ENCODE assay signal across 24 cellular contexts in the genomic region with DNA sequence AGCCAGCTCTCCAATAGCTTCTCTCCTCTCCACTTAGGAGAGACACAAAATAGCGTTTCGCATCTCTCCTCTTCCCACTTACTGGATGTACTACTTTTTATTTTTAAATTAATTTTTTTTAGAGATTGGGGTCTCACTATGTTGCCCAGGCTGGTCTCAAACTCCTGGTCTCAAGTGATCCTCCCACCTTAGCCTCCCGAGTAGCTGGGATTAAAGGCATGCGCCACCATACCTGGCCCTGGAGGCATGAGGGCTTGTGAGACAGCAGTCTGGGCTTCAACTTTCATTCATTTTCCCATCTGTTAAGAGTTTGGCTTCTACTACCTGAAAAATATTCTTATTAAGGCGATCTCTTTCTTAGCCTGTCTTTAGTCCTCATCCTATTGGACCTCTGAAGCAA. TPM values are rescaled to one million over a fixed set of nuclear protein-coding genes. Genes with fewer than 3 reads are reported as not detected.
A peak's percentile ranks its signal among the peaks of the same experiment; 100 is the strongest.
DNase-seq lines count a peak whose midpoint lies in the region; ATAC-seq, FAIRE-seq and TF ChIP-seq lines count a peak whose summit lies in the region.
"Had no signal": no experiment of that assay in that cellular context is flagged by ENCODE, and none has a peak within 500 bp of the region (broad histone marks: within the 10 kb centered on the region; RNA-seq: fewer than 3 reads in every experiment).

No MANE protein-coding gene starts in this region.

- peak overlapping the region; percentile 92 for H3K27ac Mint-ChIP-seq in T-helper 2 cell treated with Interferon-gamma antibody and Interleukin-4, amounts not matched to agents 5 μg/mL and 100 μg/mL, for 36 hours
- H3K27ac Mint-ChIP-seq in activated naive CD8-positive, alpha-beta T cell, result peak overlapping the region; percentile 96
- H3K27ac Mint-ChIP-seq in stimulated activated memory B cell treated with anti-CD40 and anti-IgM and Interleukin-4, amounts not matched to agents 10 μg/mL and 1 μg/mL and 100 μg/mL, for 72 hours, result peak overlapping the region; percentile 79

- H3K27ac ChIP-seq in left ventricle myocardium inferior (replicated peaks) (peak overlapping the region; percentile 40), heart right ventricle (peak overlapping the region in 3 of 10 donors; percentile 3 to 37 (median 19))
- H3K27ac ChIP-seq: hepatocyte, suprapubic skin had no signal

- H3K4me3 ChIP-seq in left ventricle myocardium inferior (no peak overlapping the region), heart right ventricle (no peak overlapping the region)
- H3K4me3 ChIP-seq: HAP-1, hepatocyte, suprapubic skin had no signal

- no peaks in the 10 kb centered on the region for H3K27me3 ChIP-seq in left ventricle myocardium inferior (ENCODE audit: low read depth)
- H3K27me3 ChIP-seq in heart right ventricle, result no peaks in the 10 kb centered on the region
- H3K27me3 ChIP-seq: hepatocyte, suprapubic skin had no signal

- H3K4me1 ChIP-seq in left ventricle myocardium inferior (peaks cover 70% of the 10 kb centered on the region), heart right ventricle (peaks cover 24 to 69% (median 56%) of the 10 kb centered on the region in 9 donors)
- H3K4me1 ChIP-seq: HAP-1 had no signal

- no peaks in the 10 kb centered on the region for H3K9me3 ChIP-seq in left ventricle myocardium inferior (replicated peaks)
- H3K9me3 ChIP-seq in heart right ventricle, result no peaks in the 10 kb centered on the region
- H3K9me3 ChIP-seq: HAP-1, suprapubic skin had no signal

- peaks cover 72% of the 10 kb centered on the region for H3K36me3 ChIP-seq in left ventricle myocardium inferior
- peaks cover 0 to 94% (median 61%) of the 10 kb centered on the region in 9 donors for H3K36me3 ChIP-seq in heart right ventricle

- WGBS in heart right ventricle, 2 donors, result 94 to 97% methylated on average over 5 of the region's 5 CpGs

- H3K9me3 Mint-ChIP-seq in T-helper 2 cell treated with Interferon-gamma antibody and Interleukin-4, amounts not matched to agents 5 μg/mL and 100 μg/mL, for 36 hours, result no peaks in the 10 kb centered on the region
- H3K9me3 Mint-ChIP-seq in activated naive CD8-positive, alpha-beta T cell (ENCODE audit: low read depth), result no peaks in the 10 kb centered on the region
- H3K9me3 Mint-ChIP-seq in stimulated activated memory B cell treated with anti-CD40 and anti-IgM and Interleukin-4, amounts not matched to agents 10 μg/mL and 1 μg/mL and 100 μg/mL, for 72 hours, result no peaks in the 10 kb centered on the region

- peaks cover 76% of the 10 kb centered on the region for H3K36me3 Mint-ChIP-seq in T-helper 2 cell treated with Interferon-gamma antibody and Interleukin-4, amounts not matched to agents 5 μg/mL and 100 μg/mL, for 36 hours (ENCODE audit: low read depth)
- H3K36me3 Mint-ChIP-seq in activated naive CD8-positive, alpha-beta T cell, result peaks cover 12% of the 10 kb centered on the region
- peaks cover 78% of the 10 kb centered on the region for H3K36me3 Mint-ChIP-seq in stimulated activated memory B cell treated with anti-CD40 and anti-IgM and Interleukin-4, amounts not matched to agents 10 μg/mL and 1 μg/mL and 100 μg/mL, for 72 hours

- intact Hi-C loops in left ventricle myocardium inferior (cut with micrococcal nuclease), result no loop called here
- intact Hi-C loops in heart right ventricle (cut with DNase I), result no loop called here

- H3K4me1 Mint-ChIP-seq in T-helper 2 cell treated with Interferon-gamma antibody and Interleukin-4, amounts not matched to agents 5 μg/mL and 100 μg/mL, for 36 hours (ENCODE audit: low read depth), result peaks cover 48% of the 10 kb centered on the region
- peaks cover 66% of the 10 kb centered on the region for H3K4me1 Mint-ChIP-seq in activated naive CD8-positive, alpha-beta T cell (ENCODE audit: low read depth)
- H3K4me1 Mint-ChIP-seq in stimulated activated memory B cell treated with anti-CD40 and anti-IgM and Interleukin-4, amounts not matched to agents 10 μg/mL and 1 μg/mL and 100 μg/mL, for 72 hours, result peaks cover 38% of the 10 kb centered on the region

- ATAC-seq in heart right ventricle (no peak), GM19328 (IDR thresholded peaks at IDR 0.05; ENCODE audit: unreplicated experiment) (no peak)
- ATAC-seq in stimulated activated memory B cell treated with anti-CD40 and anti-IgM and Interleukin-4, amounts not matched to agents 10 μg/mL and 1 μg/mL and 100 μg/mL, for 72 hours, result no peak
- ATAC-seq: esophagus mucosa had no signal

- FAIRE-seq in HTR-8/SVneo (lab: Jason Lieb, UNC), result no peak
- FAIRE-seq: colon, GM19239 had no signal

- peak overlapping the region; percentile 21 for H3K4me3 Mint-ChIP-seq in T-helper 2 cell treated with Interferon-gamma antibody and Interleukin-4, amounts not matched to agents 5 μg/mL and 100 μg/mL, for 36 hours
- H3K4me3 Mint-ChIP-seq in activated naive CD8-positive, alpha-beta T cell, result no peak overlapping the region
- no peak overlapping the region for H3K4me3 Mint-ChIP-seq in stimulated activated memory B cell treated with anti-CD40 and anti-IgM and Interleukin-4, amounts not matched to agents 10 μg/mL and 1 μg/mL and 100 μg/mL, for 72 hours

- no peak for TF ChIP-seq CTCF in left ventricle myocardium inferior (IDR thresholded peaks at IDR 0.05; ENCODE audit: borderline replicate concordance)
- TF ChIP-seq CTCF in heart right ventricle (IDR thresholded peaks at IDR 0.05), result no peak

- DNase-seq in T-helper 2 cell treated with Interferon-gamma antibody and Interleukin-4, amounts not matched to agents 5 μg/mL and 100 μg/mL, for 36 hours (ENCODE audit: low spot score), result no peak
- DNase-seq in T-helper 2 cell (no peak), left ventricle myocardium inferior (no peak), heart right ventricle (no peak), HTR-8/SVneo (ENCODE audit: insufficient read length, low spot score) (no peak)
- DNase-seq: 8988T; effector memory CD4-positive, alpha-beta T cell; mesendoderm; NCI-H1092; NCI-H187 treated with DMSO at 0.1 percent for 48 hours; NCI-H69; occipital lobe; RPMI8226; stimulated activated CD8-positive, alpha-beta memory T cell treated with anti-CD3 and anti-CD28 coated beads, Interleukin-4, amount 100 ng/mL, for 48 hours; T-helper 9 cell had no signal

- no peaks in the 10 kb centered on the region for H3K27me3 Mint-ChIP-seq in T-helper 2 cell treated with Interferon-gamma antibody and Interleukin-4, amounts not matched to agents 5 μg/mL and 100 μg/mL, for 36 hours (ENCODE audit: low read depth)
- no peaks in the 10 kb centered on the region for H3K27me3 Mint-ChIP-seq in activated naive CD8-positive, alpha-beta T cell
- no peaks in the 10 kb centered on the region for H3K27me3 Mint-ChIP-seq in stimulated activated memory B cell treated with anti-CD40 and anti-IgM and Interleukin-4, amounts not matched to agents 10 μg/mL and 1 μg/mL and 100 μg/mL, for 72 hours

RNA-seq across cellular contexts. Expression of a gene that starts 18.3 kb away (rescaled TPM):
- total RNA-seq in left ventricle myocardium inferior (13.6 TPM), heart right ventricle (10 to 100 TPM in 9 of 10 donors, 1 to 10 TPM in 1; 9.9 to 14.4 (median 12.8) TPM)
- 1 to 10 TPM; 7.3 to 9.6 TPM for polyA plus RNA-seq in heart right ventricle

RNA-seq across cellular contexts. Expression of a gene that starts 18.4 kb away (rescaled TPM):
- total RNA-seq in left ventricle myocardium inferior (25.6 TPM), heart right ventricle (10 to 100 TPM; 22.0 to 39.2 (median 30.7) TPM)
- 10 to 100 TPM; 18.1 to 57.8 TPM for polyA plus RNA-seq in heart right ventricle

RNA-seq across cellular contexts. Expression of a gene that starts 28.1 kb away (rescaled TPM):
- total RNA-seq in left ventricle myocardium inferior (44.2 TPM), heart right ventricle (10 to 100 TPM; 28.4 to 59.2 (median 42.4) TPM)
- 10 to 100 TPM; 22.6 to 85.6 TPM for polyA plus RNA-seq in heart right ventricle

RNA-seq across cellular contexts. Expression of a gene that starts 47.3 kb away (rescaled TPM):
- total RNA-seq in left ventricle myocardium inferior, result 35.5 TPM
- 10 to 100 TPM; 31.0 to 62.1 (median 44.0) TPM for total RNA-seq in heart right ventricle
- polyA plus RNA-seq in heart right ventricle, result 10 to 100 TPM; 33.1 to 33.7 TPM

RNA-seq across cellular contexts. Expression of a gene that starts 56.5 kb away (rescaled TPM):
- 0.14 TPM for total RNA-seq in left ventricle myocardium inferior
- 1 to 10 TPM in 1 of 10 donors, under 1 TPM in 9; 0.07 to 1.0 (median 0.44) TPM for total RNA-seq in heart right ventricle
- polyA plus RNA-seq in heart right ventricle, result under 1 TPM; 0.25 to 0.66 TPM
- total RNA-seq: occipital lobe had no signal
